Comparison of ENCODE assay signal across 2 cellular contexts in the genomic region with DNA sequence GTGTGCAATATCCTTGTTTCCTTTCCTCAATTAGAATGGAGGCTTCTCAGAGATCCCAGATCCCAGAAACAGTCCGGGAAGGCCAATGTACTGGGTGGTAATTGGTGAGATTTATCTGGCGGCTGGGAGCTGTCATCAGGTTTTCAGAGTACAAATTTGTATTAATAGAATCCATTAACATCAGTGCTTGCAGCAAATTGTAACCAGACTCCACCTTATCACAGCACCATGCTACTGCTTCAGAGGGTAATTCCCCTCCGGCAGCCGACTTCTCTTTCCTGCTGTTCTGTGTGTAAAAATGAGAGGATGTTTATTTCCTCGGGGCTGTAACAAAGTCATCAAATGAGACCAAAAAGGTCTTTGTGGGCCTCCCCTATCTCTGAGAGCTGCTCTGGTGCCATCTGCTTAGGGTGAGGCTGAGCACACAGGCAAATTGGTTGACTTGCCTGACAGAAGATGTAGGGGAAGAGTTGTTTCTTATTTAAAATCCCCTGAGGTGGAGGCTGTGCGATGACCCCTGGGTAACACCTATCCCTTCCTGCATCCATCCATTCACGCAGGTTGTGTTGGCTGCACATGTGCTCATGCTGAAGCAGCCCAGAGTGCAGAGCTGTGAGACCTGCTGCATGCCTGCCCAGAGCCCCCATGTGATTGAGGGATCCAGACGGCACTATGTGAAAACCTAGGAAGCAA.
TF ChIP-seq lines count a peak whose summit lies in the region.

No MANE protein-coding gene starts in this region.

TF ChIP-seq in liver, 16 proteins besides CTCF, POLR2A, EP300 and RAD21 (continued from another document):
- TF ChIP-seq REST (IDR thresholded peaks at IDR 0.05) (peak; percentile 48), RXRA (IDR thresholded peaks at IDR 0.05) (peak in 1 of 2 donors; percentile 16), NR2F2 (IDR thresholded peaks at IDR 0.05) (peak; percentile 25), YY1 (IDR thresholded peaks at IDR 0.05) (no peak)

TF ChIP-seq in SK-N-SH, 30 proteins besides CTCF, POLR2A, EP300 and RAD21 (continued from another document):
- TF ChIP-seq, protein P1, sequence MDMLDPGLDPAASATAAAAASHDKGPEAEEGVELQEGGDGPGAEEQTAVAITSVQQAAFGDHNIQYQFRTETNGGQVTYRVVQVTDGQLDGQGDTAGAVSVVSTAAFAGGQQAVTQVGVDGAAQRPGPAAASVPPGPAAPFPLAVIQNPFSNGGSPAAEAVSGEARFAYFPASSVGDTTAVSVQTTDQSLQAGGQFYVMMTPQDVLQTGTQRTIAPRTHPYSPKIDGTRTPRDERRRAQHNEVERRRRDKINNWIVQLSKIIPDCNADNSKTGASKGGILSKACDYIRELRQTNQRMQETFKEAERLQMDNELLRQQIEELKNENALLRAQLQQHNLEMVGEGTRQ (IDR thresholded peaks at IDR 0.05; ENCODE audit: borderline replicate concordance, low read depth, low read length) = no peak
